In genomic region chr2:125353542-125353941, GRCh38 we compare ENCODE assay signal across 1 cellular context.
A peak's percentile ranks its signal among the peaks of the same experiment; 100 is the strongest.
TF ChIP-seq lines count a peak whose summit lies in the region.

No MANE protein-coding gene starts in this region.

TF ChIP-seq in HEK293, 187 proteins besides CTCF, POLR2A, EP300 and RAD21 (continued from another document):
- TF ChIP-seq, protein P1, sequence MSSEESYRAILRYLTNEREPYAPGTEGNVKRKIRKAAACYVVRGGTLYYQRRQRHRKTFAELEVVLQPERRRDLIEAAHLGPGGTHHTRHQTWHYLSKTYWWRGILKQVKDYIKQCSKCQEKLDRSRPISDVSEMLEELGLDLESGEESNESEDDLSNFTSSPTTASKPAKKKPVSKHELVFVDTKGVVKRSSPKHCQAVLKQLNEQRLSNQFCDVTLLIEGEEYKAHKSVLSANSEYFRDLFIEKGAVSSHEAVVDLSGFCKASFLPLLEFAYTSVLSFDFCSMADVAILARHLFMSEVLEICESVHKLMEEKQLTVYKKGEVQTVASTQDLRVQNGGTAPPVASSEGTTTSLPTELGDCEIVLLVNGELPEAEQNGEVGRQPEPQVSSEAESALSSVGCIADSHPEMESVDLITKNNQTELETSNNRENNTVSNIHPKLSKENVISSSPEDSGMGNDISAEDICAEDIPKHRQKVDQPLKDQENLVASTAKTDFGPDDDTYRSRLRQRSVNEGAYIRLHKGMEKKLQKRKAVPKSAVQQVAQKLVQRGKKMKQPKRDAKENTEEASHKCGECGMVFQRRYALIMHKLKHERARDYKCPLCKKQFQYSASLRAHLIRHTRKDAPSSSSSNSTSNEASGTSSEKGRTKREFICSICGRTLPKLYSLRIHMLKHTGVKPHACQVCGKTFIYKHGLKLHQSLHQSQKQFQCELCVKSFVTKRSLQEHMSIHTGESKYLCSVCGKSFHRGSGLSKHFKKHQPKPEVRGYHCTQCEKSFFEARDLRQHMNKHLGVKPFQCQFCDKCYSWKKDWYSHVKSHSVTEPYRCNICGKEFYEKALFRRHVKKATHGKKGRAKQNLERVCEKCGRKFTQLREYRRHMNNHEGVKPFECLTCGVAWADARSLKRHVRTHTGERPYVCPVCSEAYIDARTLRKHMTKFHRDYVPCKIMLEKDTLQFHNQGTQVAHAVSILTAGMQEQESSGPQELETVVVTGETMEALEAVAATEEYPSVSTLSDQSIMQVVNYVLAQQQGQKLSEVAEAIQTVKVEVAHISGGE (tag by site-specific recombination; conservative IDR thresholded peaks at IDR 0.05; ENCODE audit: low read depth): peak; percentile 65; the same call in 1 of the 2 replicates
- TF ChIP-seq ZNF394 (tag by site-specific recombination; IDR thresholded peaks at IDR 0.05; ENCODE audit: borderline replicate concordance) (peak; percentile 72; the same call in 1 of the 2 replicates), ZNF555 (tag by site-specific recombination; conservative IDR thresholded peaks at IDR 0.05) (peak; percentile 63), ZBTB8A (tag by site-specific recombination; IDR thresholded peaks at IDR 0.05) (peak; percentile 37; the same call in 1 of the 2 replicates)
